ENCODE assay signal across 8 cellular contexts in the genomic region with DNA sequence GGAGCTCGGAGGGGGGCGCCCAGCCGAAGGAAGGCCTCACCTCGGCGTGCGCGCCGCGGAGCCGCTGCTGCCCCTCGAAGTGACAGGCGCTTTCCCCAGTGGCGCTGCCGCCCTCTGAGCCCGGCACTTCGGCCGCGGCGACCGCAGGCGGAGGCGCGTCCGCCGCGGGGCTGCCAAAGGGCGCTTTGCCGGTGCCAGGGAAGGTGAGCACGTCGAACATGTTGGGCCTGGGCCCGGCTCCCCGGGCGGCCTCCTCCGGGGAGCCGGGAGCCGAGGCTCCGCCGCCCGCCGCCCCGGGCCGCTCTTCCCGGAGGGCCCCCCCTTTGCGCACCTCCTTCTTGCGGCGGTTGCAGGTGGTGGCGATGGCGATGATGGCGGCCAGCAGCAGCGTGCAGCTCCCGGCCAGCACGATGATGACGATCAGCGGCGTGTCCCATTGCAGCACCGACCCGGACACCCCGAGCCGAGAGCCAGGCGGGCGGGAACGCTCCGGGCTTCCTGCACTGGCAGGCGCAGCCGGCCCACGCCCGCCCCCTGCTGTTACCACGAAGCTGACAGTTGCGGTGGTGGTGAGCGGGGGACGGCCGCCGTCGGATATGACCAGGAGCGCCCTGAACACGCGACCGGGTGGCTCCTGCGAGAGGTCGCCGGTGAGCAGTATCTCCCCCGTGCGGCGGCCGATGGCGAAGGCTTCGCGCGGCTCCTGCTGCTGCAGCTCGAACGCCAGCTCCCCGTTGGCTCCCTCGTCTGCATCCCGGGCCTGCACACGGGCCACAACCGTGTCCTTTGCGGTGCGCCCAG. TPM values are rescaled to one million over a fixed set of nuclear protein-coding genes. Genes with fewer than 3 reads are reported as not detected.
DNase-seq lines count a peak whose midpoint lies in the region; ATAC-seq and TF ChIP-seq lines count a peak whose summit lies in the region.

No MANE protein-coding gene starts in this region.

- peaks cover 56% of the 10 kb centered on the region for H3K27me3 ChIP-seq in WERI-Rb-1 (ENCODE audit: insufficient read depth, low read depth, severe bottlenecking)
- H3K27me3 ChIP-seq in left ventricle myocardium inferior (ENCODE audit: low read depth) = peaks cover 97% of the 10 kb centered on the region

- intact Hi-C loops in left ventricle myocardium inferior (cut with micrococcal nuclease) = no loop called here

- peaks cover 34% of the 10 kb centered on the region for H3K4me1 ChIP-seq in left ventricle myocardium inferior

- H3K27ac ChIP-seq in WERI-Rb-1 (no peak overlapping the region), left ventricle myocardium inferior (replicated peaks) (no peak overlapping the region)

- H3K4me3 ChIP-seq in WERI-Rb-1 (ENCODE audit: low read depth, low read length) (peak overlapping the region; percentile 29), left ventricle myocardium inferior (peak overlapping the region; percentile 45)

- DNase-seq in NCI-H510A treated with DMSO at 0.1 percent for 48 hours (lab: John Stamatoyannopoulos, UW) (peak; percentile 25), NCI-H510A (lab: John Stamatoyannopoulos, UW) (no peak), WERI-Rb-1 (peak; percentile 78), left ventricle myocardium inferior (peak; percentile 19)
- DNase-seq in stimulated activated CD8-positive, alpha-beta memory T cell treated with anti-CD3 and anti-CD28 coated beads, Interleukin-4, amount 100 ng/mL, for 24 hours (ENCODE audit: low read depth) = peak; percentile 19

- H3K36me3 ChIP-seq in WERI-Rb-1 (no peaks in the 10 kb centered on the region), left ventricle myocardium inferior (no peaks in the 10 kb centered on the region)

- H3K9me3 ChIP-seq in WERI-Rb-1 (ENCODE audit: severe bottlenecking) (no peaks in the 10 kb centered on the region), left ventricle myocardium inferior (replicated peaks) (no peaks in the 10 kb centered on the region)

- peak; percentile 58 for TF ChIP-seq CTCF in WERI-Rb-1 (IDR thresholded peaks at IDR 0.05; ENCODE audit: low read depth, low read length)
- TF ChIP-seq CTCF in left ventricle myocardium inferior (IDR thresholded peaks at IDR 0.05; ENCODE audit: borderline replicate concordance) = peak; percentile 31

- ATAC-seq in GM21367 (IDR thresholded peaks at IDR 0.05; ENCODE audit: unreplicated experiment) (no peak), GM21576 (IDR thresholded peaks at IDR 0.05; ENCODE audit: unreplicated experiment) (no peak), HG03354 (IDR thresholded peaks at IDR 0.05; ENCODE audit: poor library complexity, severe bottlenecking, unreplicated experiment) (no peak)

RNA-seq across cellular contexts. Expression of a gene that starts 2.5 kb away (rescaled TPM):
- not detected for total RNA-seq in left ventricle myocardium inferior
